ENCODE assay signal across 8 cellular contexts in the genomic region with DNA sequence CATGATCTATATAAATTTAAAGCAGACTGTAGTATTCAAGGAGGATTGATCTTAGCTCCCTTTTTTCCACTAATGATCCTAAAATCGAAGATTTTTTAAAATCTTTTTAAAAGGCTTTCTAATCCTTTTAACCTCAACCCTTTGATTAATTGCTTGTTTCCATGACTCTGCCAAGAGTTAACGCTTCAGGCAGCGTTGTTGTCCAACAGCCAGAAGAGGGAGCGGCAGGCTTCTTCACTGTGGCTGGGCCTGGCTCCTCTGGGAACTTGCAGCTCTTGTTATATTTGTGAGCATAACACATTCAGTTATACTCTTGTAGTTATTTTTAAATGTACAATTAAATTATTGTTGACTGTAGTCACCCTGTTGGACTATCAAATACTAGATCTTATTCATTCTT. TPM values are rescaled to one million over a fixed set of nuclear protein-coding genes. Genes with fewer than 3 reads are reported as not detected.
DNase-seq lines count a peak whose midpoint lies in the region; ATAC-seq, FAIRE-seq and TF ChIP-seq lines count a peak whose summit lies in the region.

No MANE protein-coding gene starts in this region.

- no peaks in the 10 kb centered on the region for H3K27me3 Mint-ChIP-seq in mesothelial cell of epicardium (ENCODE audit: low read depth)

- H3K27ac ChIP-seq in endothelial cell of umbilical vein (ENCODE audit: insufficient read depth, low read depth, low read length) = no peak overlapping the region

- H3K4me1 ChIP-seq in endothelial cell of umbilical vein (ENCODE audit: control insufficient read depth, extremely low read depth, insufficient read depth, low read length) = no peaks in the 10 kb centered on the region

- H3K4me3 ChIP-seq in endothelial cell of umbilical vein (replicated peaks in 1 of 3; ENCODE audit: insufficient read depth in 1 of 3, low read depth in 1 of 3, low read length in 3 of 3) = no peak overlapping the region

- CTCF ChIA-PET in endothelial cell of umbilical vein (lab: Charles Lee) = interaction anchor here (0.5 to 1.6 kb wide), 10 partner anchors 22 to 407 kb away, joined by 3 to 9 read pairs (median 3); partner anchors contain the start of gene TPST1

- ATAC-seq in GM18511 (IDR thresholded peaks at IDR 0.05; ENCODE audit: unreplicated experiment) = no peak
- ATAC-seq in HG02884 (IDR thresholded peaks at IDR 0.05; ENCODE audit: unreplicated experiment) = no peak

- H3K9me3 ChIP-seq in endothelial cell of umbilical vein (replicated peaks; ENCODE audit: control insufficient read depth, insufficient read depth, low read length) = no peaks in the 10 kb centered on the region

- H3K4me2 ChIP-seq in endothelial cell of umbilical vein (ENCODE audit: insufficient read depth, low read length) = no peak overlapping the region

- peaks cover 4% of the 10 kb centered on the region for H3K79me2 ChIP-seq in endothelial cell of umbilical vein (ENCODE audit: control insufficient read depth, insufficient read depth, low read length)

- H4K20me1 ChIP-seq in endothelial cell of umbilical vein (replicated peaks; ENCODE audit: control insufficient read depth, extremely low read depth, insufficient read depth, low read length) = no peaks in the 10 kb centered on the region

- H3K36me3 Mint-ChIP-seq in mesothelial cell of epicardium = peaks cover 39% of the 10 kb centered on the region

- FAIRE-seq in endothelial cell of umbilical vein (lab: Jason Lieb, UNC) = no peak

- H3K9me1 ChIP-seq in endothelial cell of umbilical vein (replicated peaks; ENCODE audit: control insufficient read depth, extremely low read depth, insufficient read depth, low read length) = no peaks in the 10 kb centered on the region

- no TSS peak for BruUV-seq in endothelial cell of umbilical vein (replicated peaks; lab: Mats Ljungman, UMichigan)

- no peaks in the 10 kb centered on the region for H3K9me3 Mint-ChIP-seq in mesothelial cell of epicardium

- H2AFZ ChIP-seq in endothelial cell of umbilical vein (ENCODE audit: low read depth, low read length) = no peak overlapping the region

- DNase-seq in EH (ENCODE audit: low read depth) (peak; percentile 77), NCI-H82 treated with DMSO at 0.1 percent for 48 hours (lab: John Stamatoyannopoulos, UW; ENCODE audit: unreplicated experiment) (peak; percentile 69), endothelial cell of umbilical vein (ENCODE audit: low read depth, low spot score) (peak; percentile 64), mesothelial cell of epicardium (ENCODE audit: low spot score in 2 of 2, unreplicated experiment in 2 of 2) (peak; percentile 36 to 45), NAMALWA (ENCODE audit: low spot score) (no peak), CD1c-positive myeloid dendritic cell (ENCODE audit: extremely low spot score) (no peak)

- no peak overlapping the region for H3K9ac ChIP-seq in endothelial cell of umbilical vein (replicated peaks; ENCODE audit: extremely low read depth, insufficient read depth, low read length)

- intact Hi-C loops in endothelial cell of umbilical vein (cut with micrococcal nuclease) = no loop called here

- no peak for TF ChIP-seq POLR2A in endothelial cell of umbilical vein (IDR thresholded peaks at IDR 0.05; ENCODE audit: low read depth, low read length)

- H3K27me3 ChIP-seq in endothelial cell of umbilical vein (ENCODE audit: control insufficient read depth in 2 of 2, insufficient read depth in 2 of 2, low read length in 2 of 2) = no peaks in the 10 kb centered on the region

- TF ChIP-seq CTCF in endothelial cell of umbilical vein (IDR thresholded peaks at IDR 0.05; ENCODE audit: extremely low read depth in 1 of 2, insufficient read depth in 1 of 2, low read depth in 1 of 2, low read length in 2 of 2) (peak; percentile 46 to 65), mesothelial cell of epicardium (IDR thresholded peaks at IDR 0.05; ENCODE audit: unreplicated experiment) (peak; percentile 13)

- dilution Hi-C loops in endothelial cell of umbilical vein (cut with MboI; ENCODE audit: extremely low pct_ligation_motif_present, low sequenced_read_pairs) = no loop called here

- POLR2A ChIA-PET in endothelial cell of umbilical vein (lab: Charles Lee) = no interaction called here

- H3K4me1 Mint-ChIP-seq in mesothelial cell of epicardium = peaks cover 29% of the 10 kb centered on the region

- H3K36me3 ChIP-seq in endothelial cell of umbilical vein (ENCODE audit: control insufficient read depth in 2 of 2, extremely low read depth in 1 of 2, insufficient read depth in 2 of 2, low read length in 2 of 2) = peaks cover 14 to 18% of the 10 kb centered on the region in 2 experiments

- peak overlapping the region; percentile 87 for H3K27ac Mint-ChIP-seq in mesothelial cell of epicardium

- H3K4me3 Mint-ChIP-seq in mesothelial cell of epicardium = no peak overlapping the region

TF ChIP-seq in endothelial cell of umbilical vein, 7 proteins besides CTCF, POLR2A, EP300 and RAD21:
- TF ChIP-seq JUN (IDR thresholded peaks at IDR 0.05; ENCODE audit: borderline replicate concordance, insufficient read depth, insufficient read length, low read depth) = no peak
- no peak for TF ChIP-seq POLR2AphosphoS5 (IDR thresholded peaks at IDR 0.05; ENCODE audit: insufficient read depth, low read depth, low read length)
- TF ChIP-seq FOS (IDR thresholded peaks at IDR 0.05; ENCODE audit: borderline replicate concordance, insufficient read depth, low read length) = no peak
- no peak for TF ChIP-seq EZH2 (IDR thresholded peaks at IDR 0.05; ENCODE audit: borderline replicate concordance, low read depth, low read length, severe bottlenecking)

RNA-seq across cellular contexts. Expression of gene CRCP, which starts 26.3 kb away (rescaled TPM):
- total RNA-seq in endothelial cell of umbilical vein (20.3 and 29.7 TPM in 2 replicates), mesothelial cell of epicardium (25.8 to 27.0 TPM (median 26.5 TPM) in 3 replicates)
- 9.9 and 14.2 TPM in 2 replicates for polyA plus RNA-seq in endothelial cell of umbilical vein
- polyA plus RNA-seq in endothelial cell of umbilical vein (2011; cell fraction: cytosol; rRNA removed) = 26.2 TPM in 2 replicates
- 15.5 and 21.8 TPM in 2 replicates for polyA plus RNA-seq in endothelial cell of umbilical vein (2011; cell fraction: nucleus; rRNA removed)
- 25.0 and 25.1 TPM in 2 replicates for polyA plus RNA-seq in endothelial cell of umbilical vein (2012)
- polyA minus RNA-seq in endothelial cell of umbilical vein = 25.0 and 33.7 TPM in 2 replicates
- 17.0 TPM for polyA minus RNA-seq in endothelial cell of umbilical vein (2011; cell fraction: cytosol; rRNA and poly(A)+ RNA removed)
- polyA minus RNA-seq in endothelial cell of umbilical vein (2011; cell fraction: nucleus; rRNA and poly(A)+ RNA removed) = 13.7 and 14.5 TPM in 2 replicates

Comparison
In these comparisons a context has a peak if more than half of its experiments do, and no peak if none do; other contexts are left out.
1. DNase-seq: peak in EH (single experiment), NCI-H82 treated with DMSO at 0.1 percent for 48 hours (single experiment), endothelial cell of umbilical vein (single experiment) and mesothelial cell of epicardium (2 of 2); none in NAMALWA (single experiment) and CD1c-positive myeloid dendritic cell (single experiment).